8 cellular contexts compared by ENCODE assay signal in genomic region chr21:45438391-45439145, GRCh38. TPM values are rescaled to one million over a fixed set of nuclear protein-coding genes. Genes with fewer than 3 reads are reported as not detected.
DNase-seq lines count a peak whose midpoint lies in the region; ATAC-seq and TF ChIP-seq lines count a peak whose summit lies in the region.

No MANE protein-coding gene starts in this region.

- H3K9me1 ChIP-seq in IMR-90 (ENCODE audit: insufficient read depth, low read length): peaks cover 11% of the 10 kb centered on the region

- H3K4ac ChIP-seq in IMR-90 (ENCODE audit: low read depth, low read length): peak overlapping the region; percentile 84

- peak overlapping the region; percentile 90 for H2AFZ ChIP-seq in IMR-90 (replicated peaks; ENCODE audit: low read length, poor library complexity)

- no TSS peak for BruUV-seq in IMR-90 (replicated peaks; lab: Mats Ljungman, UMichigan)

- dilution Hi-C loops in IMR-90 (cut with HindIII; ENCODE audit: low sequenced_read_pairs, unreplicated experiment): no loop called here

- peak overlapping the region; percentile 58; the same call in 1 of the 2 replicates for H2BK20ac ChIP-seq in IMR-90 (ENCODE audit: low read depth, low read length)

- no peak overlapping the region for H3K56ac ChIP-seq in IMR-90 (ENCODE audit: extremely low read depth, insufficient read depth, low read length)

- CTCF ChIA-PET in IMR-90 (lab: Yijun Ruan, JAX): interaction anchor here (0.5 kb wide), 1 partner anchor 41 kb away, joined by 3 read pairs; no protein-coding TSS in a partner anchor

- H3K4me2 ChIP-seq in IMR-90 (ENCODE audit: low read depth, low read length): peak overlapping the region; percentile 53; the same call in 1 of the 2 replicates

- peak overlapping the region; percentile 76 to 92 for H4K8ac ChIP-seq in IMR-90 (ENCODE audit: low read depth in 2 of 2, low read length in 2 of 2)

- H3K18ac ChIP-seq in IMR-90 (ENCODE audit: low read depth, low read length): no peak overlapping the region; the same call in 1 of the 2 replicates

- DNase-seq in IMR-90 (no peak), dermis blood vessel endothelial cell (peak; percentile 26), lung (ENCODE audit: low spot score) (no peak), kidney glomerular epithelial cell (lab: John Stamatoyannopoulos, UW) (no peak), activated gamma-delta T cell treated with Interleukin-2 at 50 U/mL for 16 hours (no peak)

- H3K79me1 ChIP-seq in IMR-90 (ENCODE audit: low read depth in 1 of 2, low read length in 2 of 2): peaks cover 12 to 74% of the 10 kb centered on the region in 2 experiments; a peak in 3 of 4 replicates

- H3K9me3 ChIP-seq in IMR-90 (ENCODE audit: control insufficient read depth, insufficient read depth, low read length) (no peaks in the 10 kb centered on the region), lung (ENCODE audit: control insufficient read depth in 2 of 2, insufficient read depth in 1 of 2, low read length in 1 of 2) (no peaks in the 10 kb centered on the region), subcutaneous abdominal adipose tissue (ENCODE audit: control insufficient read depth in 5 of 5, low read length in 5 of 5) (no peaks in the 10 kb centered on the region)

- peak overlapping the region; percentile 70 for H3K23ac ChIP-seq in IMR-90 (ENCODE audit: low read depth, low read length)

- ATAC-seq in IMR-90 (ENCODE audit: low read depth) (no peak), lung (ENCODE audit: insufficient read depth, low FRiP score) (no peak), GM21576 (IDR thresholded peaks at IDR 0.05; ENCODE audit: unreplicated experiment) (no peak), HG03175 (IDR thresholded peaks at IDR 0.05; ENCODE audit: unreplicated experiment) (no peak)

- H3K4me3 ChIP-seq in IMR-90 (ENCODE audit: insufficient read depth, low read depth, low read length) (no peak overlapping the region), lung (no peak overlapping the region), subcutaneous abdominal adipose tissue (ENCODE audit: low read depth in 1 of 5, low read length in 5 of 5) (peak overlapping the region; percentile 45 to 71 (median 61))

- H2AK9ac ChIP-seq in IMR-90 (replicated peaks; ENCODE audit: low read depth, low read length, poor library complexity): peak overlapping the region; percentile 31

- no peak for TF ChIP-seq RAD21 in IMR-90 (IDR thresholded peaks at IDR 0.05; ENCODE audit: low read length)

- H3K27ac ChIP-seq in IMR-90 (ENCODE audit: insufficient read depth, low read length): peak overlapping the region; percentile 83; the same call in 1 of the 2 replicates
- H3K27ac ChIP-seq in lung (ENCODE audit: low read depth in 1 of 2, low read length in 1 of 2): peak overlapping the region; percentile 13 to 81
- peak overlapping the region; percentile 60 for H3K27ac ChIP-seq in subcutaneous abdominal adipose tissue (ENCODE audit: low read depth, low read length)

- peak overlapping the region; percentile 52 for H2BK5ac ChIP-seq in IMR-90 (ENCODE audit: low read depth, low read length, poor library complexity, severe bottlenecking)

- H3K14ac ChIP-seq in IMR-90 (replicated peaks; ENCODE audit: low read depth, low read length): peak overlapping the region; percentile 54

- WGBS in IMR-90 (ENCODE audit: extremely low coverage in 2 of 2, insufficient read length in 1 of 2), 2 experiments: 61% methylated on average over 4 of the region's 26 CpGs; no CpG with 5 or more reads in 1 of the 2 experiments
- WGBS in lung, 2 donors: 61 to 75% methylated on average over 26 of the region's 26 CpGs

- in situ Hi-C loops in IMR-90 (cut with MboI; ENCODE audit: low sequenced_read_pairs): no loop called here

- H2AK5ac ChIP-seq in IMR-90 (ENCODE audit: low read depth, low read length): peak overlapping the region; percentile 91

- peaks cover 36% of the 10 kb centered on the region for H4K20me1 ChIP-seq in IMR-90 (ENCODE audit: insufficient read depth, low read length)

- H2BK15ac ChIP-seq in IMR-90 (ENCODE audit: low read depth, low read length): peak overlapping the region; percentile 30; the same call in 2 of the 3 replicates

- POLR2A ChIA-PET in IMR-90 (lab: Charles Lee; ENCODE audit: unreplicated experiment): no interaction called here

- H4K91ac ChIP-seq in IMR-90 (ENCODE audit: insufficient read depth, low read depth, low read length): peak overlapping the region; percentile 58

- H3K9ac ChIP-seq in IMR-90 (ENCODE audit: low read depth, low read length) (peak overlapping the region; percentile 63), subcutaneous abdominal adipose tissue (ENCODE audit: low read length in 5 of 5) (peak overlapping the region; percentile 33 to 70 (median 59))

- intact Hi-C loops in IMR-90 (cut with micrococcal nuclease): loop anchor here (1.0 to 5.0 kb wide), 4 partner anchors 52 to 384 kb away; no protein-coding TSS in a partner anchor

- peak overlapping the region; percentile 36 for H4K5ac ChIP-seq in IMR-90 (ENCODE audit: low read depth, low read length)

- H3K36me3 ChIP-seq in IMR-90 (ENCODE audit: control insufficient read depth, insufficient read depth, low read length) (no peaks in the 10 kb centered on the region), lung (ENCODE audit: control insufficient read depth in 2 of 2, insufficient read depth in 2 of 2, low read length in 2 of 2) (no peaks in the 10 kb centered on the region), subcutaneous abdominal adipose tissue (ENCODE audit: control insufficient read depth in 5 of 5, insufficient read depth in 5 of 5, low read length in 5 of 5) (no peaks in the 10 kb centered on the region)

- H3K4me1 ChIP-seq in IMR-90 (ENCODE audit: control insufficient read depth, insufficient read depth, low read length) (peaks cover 14% of the 10 kb centered on the region), lung (ENCODE audit: control insufficient read depth in 2 of 2, insufficient read depth in 2 of 2, low read length in 2 of 2) (peaks cover 0 to 6% of the 10 kb centered on the region in 2 donors), subcutaneous abdominal adipose tissue (ENCODE audit: control insufficient read depth in 5 of 5, insufficient read depth in 5 of 5, low read length in 5 of 5) (peaks cover 10 to 48% (median 33%) of the 10 kb centered on the region in 5 donors)

- H2BK120ac ChIP-seq in IMR-90 (ENCODE audit: low read depth, low read length): peak overlapping the region; percentile 89

- no peak for TF ChIP-seq POLR2A in IMR-90 (IDR thresholded peaks at IDR 0.05; ENCODE audit: low read depth, low read length)

- H3K27me3 ChIP-seq in IMR-90 (ENCODE audit: control insufficient read depth, insufficient read depth, low read length): no peaks in the 10 kb centered on the region
- H3K27me3 ChIP-seq in lung (ENCODE audit: control insufficient read depth, insufficient read depth): no peaks in the 10 kb centered on the region
- no peaks in the 10 kb centered on the region for H3K27me3 ChIP-seq in subcutaneous abdominal adipose tissue (ENCODE audit: control insufficient read depth in 5 of 5, insufficient read depth in 4 of 5, low read length in 5 of 5)

- TF ChIP-seq CTCF in IMR-90 (conservative IDR thresholded peaks at IDR 0.05; ENCODE audit: low read depth, low read length) (no peak), lung (IDR thresholded peaks at IDR 0.05; ENCODE audit: control extremely low read depth, extremely low read depth) (no peak)

TF ChIP-seq in IMR-90, 13 proteins besides CTCF, POLR2A, EP300 and RAD21:
- no peak for TF ChIP-seq RCOR1 (IDR thresholded peaks at IDR 0.05; ENCODE audit: insufficient replicate concordance, low read length)
TF ChIP-seq in IMR-90: peak in this region for 0.

RNA-seq across cellular contexts. Expression of gene COL18A1, which starts 33.6 kb away (rescaled TPM):
- total RNA-seq in IMR-90 (2012; rRNA removed) (4.3 and 6.7 TPM in 2 replicates), dermis blood vessel endothelial cell (309 and 317 TPM in 2 replicates), lung (100 to 1,000 TPM in 1 of 2 donors, 10 to 100 TPM in 1; 45.3 to 102 TPM)
- polyA plus RNA-seq in IMR-90 (2012; rRNA removed) (46.7 and 52.6 TPM in 2 replicates), lung (10 to 100 TPM; 42.7 to 46.3 TPM)
- 66.0 and 124 TPM in 2 replicates for polyA plus RNA-seq in IMR-90 (2012; cell fraction: cytosol; rRNA removed)
- 136 and 394 TPM in 2 replicates for polyA plus RNA-seq in IMR-90 (2012; cell fraction: nucleus; rRNA removed; ENCODE audit: low replicate concordance)

Comparison
In these comparisons a context has a peak if more than half of its experiments do, and no peak if none do; other contexts are left out.
1. H3K4me3 ChIP-seq: peak in subcutaneous abdominal adipose tissue (5 of 5); none in IMR-90 (single experiment) and lung (single experiment).
2. Peak in every context shown above with its lines, with median percentiles within 50 percentile points of each other: H3K27ac ChIP-seq.